In genomic region chr2:53130441-53130943, GRCh38 we compare ENCODE assay signal across 14 cellular contexts.
DNase-seq lines count a peak whose midpoint lies in the region; ATAC-seq and TF ChIP-seq lines count a peak whose summit lies in the region.
"Had no signal": no experiment of that assay in that cellular context is flagged by ENCODE, and none has a peak within 500 bp of the region (broad histone marks: within the 10 kb centered on the region; RNA-seq: fewer than 3 reads in every experiment).

No MANE protein-coding gene starts in this region.

- peaks cover 19% of the 10 kb centered on the region for H3K4me1 Mint-ChIP-seq in MCF 10A (ENCODE audit: insufficient read depth, unreplicated experiment)

- intact Hi-C loops in MCF 10A (cut with micrococcal nuclease) = loop anchor here (2.0 kb wide), 1 partner anchor 72 kb away; no protein-coding TSS in a partner anchor
- intact Hi-C loops in breast epithelium (cut with DNase I; ENCODE audit: low total_unique reads) = no loop called here

- DNase-seq in MCF 10A (ENCODE audit: unreplicated experiment) = peak; percentile 55
- no peak for DNase-seq in breast epithelium (ENCODE audit: low spot score in 2 of 2)
- peak; percentile 26 for DNase-seq in RPMI7951 (ENCODE audit: low read depth)
- DNase-seq in fibroblast of peridontal ligament (ENCODE audit: extremely low read depth) = peak; percentile 90
- DNase-seq in stromal cell of bone marrow (ENCODE audit: low read depth) = peak; percentile 91
- DNase-seq in dermis blood vessel endothelial cell = no peak
- no peak for DNase-seq in central memory CD4-positive, alpha-beta T cell
- DNase-seq: DND-41, NCI-H1092 treated with DMSO at 0.1 percent for 48 hours, upper lobe of left lung had no signal

- CTCF ChIA-PET in MCF 10A (lab: Yijun Ruan, JAX) = no interaction called here

- no peaks in the 10 kb centered on the region for H3K4me1 ChIP-seq in breast epithelium
- H3K4me1 ChIP-seq: upper lobe of left lung had no signal

- TF ChIP-seq CTCF in MCF 10A (IDR thresholded peaks at IDR 0.05; ENCODE audit: unreplicated experiment) (no peak), breast epithelium (IDR thresholded peaks at IDR 0.05) (no peak)

- POLR2A ChIA-PET in MCF 10A (lab: Yijun Ruan, JAX) = no interaction called here

- H3K4me3 ChIP-seq in breast epithelium = no peak overlapping the region
- H3K4me3 ChIP-seq: A549, cardiac muscle cell, upper lobe of left lung had no signal

- no peak for ATAC-seq in HG03025 (IDR thresholded peaks at IDR 0.05; ENCODE audit: low FRiP score, unreplicated experiment)
- ATAC-seq: A549 had no signal

- BruUV-seq in MCF 10A (replicated peaks; lab: Mats Ljungman, UMichigan) = no TSS peak

- H3K27me3 Mint-ChIP-seq in MCF 10A (ENCODE audit: insufficient read depth, unreplicated experiment) = no peaks in the 10 kb centered on the region

- no peak overlapping the region for H3K27ac ChIP-seq in breast epithelium
- H3K27ac ChIP-seq: A549, cardiac muscle cell, upper lobe of left lung had no signal

- H3K4me3 Mint-ChIP-seq in MCF 10A (ENCODE audit: unreplicated experiment) = no peak overlapping the region
- H3K4me3 Mint-ChIP-seq: T-helper 2 cell treated with Interferon-gamma antibody and Interleukin-4, amounts not matched to agents 5 μg/mL and 100 μg/mL, for 36 hours had no signal

- no peaks in the 10 kb centered on the region for H3K36me3 ChIP-seq in breast epithelium
- H3K36me3 ChIP-seq: cardiac muscle cell, upper lobe of left lung had no signal

- peak overlapping the region; percentile 43 for H3K27ac Mint-ChIP-seq in MCF 10A (ENCODE audit: low read depth, unreplicated experiment)
- H3K27ac Mint-ChIP-seq: T-helper 2 cell treated with Interferon-gamma antibody and Interleukin-4, amounts not matched to agents 5 μg/mL and 100 μg/mL, for 36 hours had no signal

- H3K27me3 ChIP-seq in breast epithelium = no peaks in the 10 kb centered on the region
- H3K27me3 ChIP-seq: cardiac muscle cell, upper lobe of left lung had no signal

- no peaks in the 10 kb centered on the region for H3K9me3 ChIP-seq in breast epithelium
- H3K9me3 ChIP-seq: A549, upper lobe of left lung had no signal

- no peaks in the 10 kb centered on the region for H3K36me3 Mint-ChIP-seq in MCF 10A (ENCODE audit: insufficient read depth, unreplicated experiment)

- TF ChIP-seq POLR2A in breast epithelium (IDR thresholded peaks at IDR 0.05) = no peak

- H3K9me3 Mint-ChIP-seq in MCF 10A (ENCODE audit: unreplicated experiment) = no peaks in the 10 kb centered on the region
- H3K9me3 Mint-ChIP-seq: T-helper 2 cell treated with Interferon-gamma antibody and Interleukin-4, amounts not matched to agents 5 μg/mL and 100 μg/mL, for 36 hours had no signal

Comparison
In these comparisons a context has a peak if more than half of its experiments do, and no peak if none do; other contexts are left out.
1. DNase-seq: peak in MCF 10A (single experiment), RPMI7951 (single experiment), fibroblast of peridontal ligament (single experiment) and stromal cell of bone marrow (single experiment); none in breast epithelium (0 of 2), dermis blood vessel endothelial cell (single experiment) and central memory CD4-positive, alpha-beta T cell (single experiment).